In the genomic region with DNA sequence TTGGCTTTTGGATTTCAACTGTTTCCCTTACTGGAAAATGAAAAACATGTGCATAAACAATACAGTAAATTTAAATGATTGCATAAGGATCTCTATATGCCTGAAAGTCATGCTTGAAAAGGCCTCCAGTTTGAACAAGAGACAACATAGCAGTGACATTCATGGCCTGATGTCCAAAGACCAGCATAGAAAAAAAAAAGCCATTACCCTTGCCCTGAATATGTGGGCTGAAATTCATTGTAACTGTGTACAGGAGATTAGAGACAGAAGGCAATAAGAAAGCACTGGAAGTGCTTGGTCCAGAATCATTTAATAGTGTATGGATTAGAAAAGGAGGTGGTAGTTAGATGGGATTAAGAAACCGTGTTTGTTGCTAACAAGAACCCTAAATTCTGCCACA, we compare ENCODE assay signal across 35 cellular contexts. TPM values are rescaled to one million over a fixed set of nuclear protein-coding genes. Genes with fewer than 3 reads are reported as not detected.
"Had no signal": no experiment of that assay in that cellular context is flagged by ENCODE, and none has a peak within 500 bp of the region (broad histone marks: within the 10 kb centered on the region; RNA-seq: fewer than 3 reads in every experiment).

No MANE protein-coding gene starts in this region.

- H3K27me3 Mint-ChIP-seq: activated CD4-positive, alpha-beta T cell treated with anti-CD3 and anti-CD28 coated beads for 36 hours; activated naive CD8-positive, alpha-beta T cell treated with anti-CD3 and anti-CD28 coated beads, Interleukin-2, amount 10 ng/mL, durations not matched to agents 7 days and 5 days; central memory CD8-positive, alpha-beta T cell; naive B cell; stimulated activated memory B cell treated with anti-CD40 and anti-IgM and Interleukin-4, amounts not matched to agents 10 μg/mL and 1 μg/mL and 100 μg/mL, for 72 hours; stimulated activated naive CD8-positive, alpha-beta T cell treated with anti-CD3 and anti-CD28 coated beads, Interleukin-15, amount 100 ng/mL, for 72 hours; T-cell; type B pancreatic cell had no signal

- H3K4me3 Mint-ChIP-seq: activated CD4-positive, alpha-beta T cell treated with anti-CD3 and anti-CD28 coated beads for 36 hours; activated naive CD4-positive, alpha-beta T cell treated with anti-CD3 and anti-CD28 coated beads for 36 hours; activated naive CD8-positive, alpha-beta T cell treated with anti-CD3 and anti-CD28 coated beads, Interleukin-2, amount 10 ng/mL, durations not matched to agents 7 days and 5 days; activated T-helper 1 cell treated with anti-CD3 and anti-CD28 coated beads, Interleukin-12 subunit alpha, Interleukin-12 subunit beta, Interleukin-2, Interleukin-4 antibody, amounts not matched to agents 30 ng/mL and 10 ng/mL and 1 ng/mL, durations not matched to agents 14 hours and 24 hours and 36 hours; central memory CD8-positive, alpha-beta T cell; immature natural killer cell; naive B cell; stimulated activated memory B cell treated with anti-CD40 and anti-IgM and Interleukin-4, amounts not matched to agents 10 μg/mL and 1 μg/mL and 100 μg/mL, for 72 hours; stimulated activated naive CD8-positive, alpha-beta T cell treated with anti-CD3 and anti-CD28 coated beads, Interleukin-15, amount 100 ng/mL, for 72 hours; T-cell; T-helper 2 cell treated with Interferon-gamma antibody and Interleukin-4, amounts not matched to agents 5 μg/mL and 100 μg/mL, for 36 hours; type B pancreatic cell had no signal

- ATAC-seq: activated CD4-positive, alpha-beta T cell treated with anti-CD3 and anti-CD28 coated beads for 36 hours; heart left ventricle; lower lobe of right lung; psoas muscle; stimulated activated memory B cell treated with anti-CD40 and anti-IgM and Interleukin-4, amounts not matched to agents 10 μg/mL and 1 μg/mL and 100 μg/mL, for 72 hours; stimulated activated naive CD8-positive, alpha-beta T cell treated with anti-CD3 and anti-CD28 coated beads, Interleukin-15, amount 100 ng/mL, for 72 hours; T-cell had no signal

- H3K27me3 ChIP-seq: breast epithelium, heart left ventricle, uterus had no signal

- H3K36me3 Mint-ChIP-seq: immature natural killer cell, naive B cell, T-cell, type B pancreatic cell had no signal

- H3K36me3 ChIP-seq: breast epithelium, heart left ventricle, lower lobe of right lung, uterus had no signal

- H3K4me1 Mint-ChIP-seq: central memory CD8-positive, alpha-beta T cell; immature natural killer cell; stimulated activated naive CD8-positive, alpha-beta T cell treated with anti-CD3 and anti-CD28 coated beads, Interleukin-15, amount 100 ng/mL, for 72 hours had no signal

- H3K9me3 ChIP-seq: breast epithelium, heart left ventricle, lower lobe of right lung, psoas muscle, uterus had no signal

- H3K9me3 Mint-ChIP-seq: activated naive CD4-positive, alpha-beta T cell treated with anti-CD3 and anti-CD28 coated beads for 36 hours; activated naive CD8-positive, alpha-beta T cell treated with anti-CD3 and anti-CD28 coated beads, Interleukin-2, amount 10 ng/mL, durations not matched to agents 7 days and 5 days; activated T-helper 1 cell treated with anti-CD3 and anti-CD28 coated beads, Interleukin-12 subunit alpha, Interleukin-12 subunit beta, Interleukin-2, Interleukin-4 antibody, amounts not matched to agents 30 ng/mL and 10 ng/mL and 1 ng/mL, durations not matched to agents 14 hours and 24 hours and 36 hours; central memory CD8-positive, alpha-beta T cell; immature natural killer cell; naive B cell; stimulated activated memory B cell treated with anti-CD40 and anti-IgM and Interleukin-4, amounts not matched to agents 10 μg/mL and 1 μg/mL and 100 μg/mL, for 72 hours; stimulated activated naive CD8-positive, alpha-beta T cell treated with anti-CD3 and anti-CD28 coated beads, Interleukin-15, amount 100 ng/mL, for 72 hours; T-cell; T-helper 2 cell treated with Interferon-gamma antibody and Interleukin-4, amounts not matched to agents 5 μg/mL and 100 μg/mL, for 36 hours; type B pancreatic cell had no signal

- H3K27ac Mint-ChIP-seq: activated CD4-positive, alpha-beta T cell treated with anti-CD3 and anti-CD28 coated beads for 36 hours; activated naive CD4-positive, alpha-beta T cell treated with anti-CD3 and anti-CD28 coated beads for 36 hours; activated naive CD8-positive, alpha-beta T cell treated with anti-CD3 and anti-CD28 coated beads, Interleukin-2, amount 10 ng/mL, durations not matched to agents 7 days and 5 days; activated T-helper 1 cell treated with anti-CD3 and anti-CD28 coated beads, Interleukin-12 subunit alpha, Interleukin-12 subunit beta, Interleukin-2, Interleukin-4 antibody, amounts not matched to agents 30 ng/mL and 10 ng/mL and 1 ng/mL, durations not matched to agents 14 hours and 24 hours and 36 hours; immature natural killer cell; naive B cell; stimulated activated memory B cell treated with anti-CD40 and anti-IgM and Interleukin-4, amounts not matched to agents 10 μg/mL and 1 μg/mL and 100 μg/mL, for 72 hours; stimulated activated naive CD8-positive, alpha-beta T cell treated with anti-CD3 and anti-CD28 coated beads, Interleukin-15, amount 100 ng/mL, for 72 hours; T-cell; T-helper 2 cell treated with Interferon-gamma antibody and Interleukin-4, amounts not matched to agents 5 μg/mL and 100 μg/mL, for 36 hours; type B pancreatic cell had no signal

- H3K4me3 ChIP-seq: breast epithelium, heart left ventricle, lower lobe of right lung, psoas muscle, smooth muscle cell, uterus had no signal

- H3K4me1 ChIP-seq: breast epithelium, heart left ventricle, parathyroid adenoma, psoas muscle, uterus had no signal

- DNase-seq: activated CD4-positive, alpha-beta T cell treated with anti-CD3 and anti-CD28 coated beads for 36 hours; activated CD4-positive, alpha-beta T cell treated with anti-CD3 and anti-CD28 coated beads, Interleukin-2, amount 50 U/mL, for 4 hours; activated CD4-positive, CD25-positive, alpha-beta regulatory T cell; activated CD8-positive, alpha-beta memory T cell treated with anti-CD3 and anti-CD28 coated beads for 24 hours; activated effector memory CD4-positive, alpha-beta T cell treated with anti-CD3 and anti-CD28 coated beads, Interleukin-2, amount 50 U/mL, for 16 hours; activated naive CD4-positive, alpha-beta T cell treated with anti-CD3 and anti-CD28 coated beads for 36 hours; activated naive CD8-positive, alpha-beta T cell treated with anti-CD3 and anti-CD28 coated beads, Interleukin-2, amount 10 ng/mL, durations not matched to agents 7 days and 5 days; amygdala; dermis blood vessel endothelial cell; effector CD8-positive, alpha-beta T cell; foreskin fibroblast; heart left ventricle; hypothalamus; immature natural killer cell; lower lobe of right lung; mesenchymal stem cell; naive B cell; occipital lobe; psoas muscle; stimulated activated CD4-positive, alpha-beta T cell treated with anti-CD3 and anti-CD28 coated beads, Interleukin-1b, Interleukin-23, amount 100 ng/mL, for 48 hours; stimulated activated CD4-positive, alpha-beta T cell treated with anti-CD3 and anti-CD28 coated beads, Interleukin-4, amount 100 ng/mL, for 4 hours; stimulated activated CD8-positive, alpha-beta memory T cell treated with anti-CD3 and anti-CD28 coated beads, Interleukin-4, amount 100 ng/mL, for 48 hours; stimulated activated naive CD8-positive, alpha-beta T cell treated with anti-CD3 and anti-CD28 coated beads, Interleukin-15, amount 100 ng/mL, for 72 hours; substantia nigra; T-cell; uterus had no signal

- H3K9ac ChIP-seq: parathyroid adenoma had no signal

RNA-seq across cellular contexts. Expression of a gene that starts 35.5 kb away (rescaled TPM):
- total RNA-seq: activated T-helper 1 cell treated with anti-CD3 and anti-CD28 coated beads, Interleukin-12 subunit alpha, Interleukin-12 subunit beta, Interleukin-2, Interleukin-4 antibody, amounts not matched to agents 30 ng/mL and 10 ng/mL and 1 ng/mL, durations not matched to agents 14 hours and 24 hours and 36 hours; epithelial cell of proximal tubule; psoas muscle had no signal
